ENCODE assay signal across 10 cellular contexts in the genomic region with DNA sequence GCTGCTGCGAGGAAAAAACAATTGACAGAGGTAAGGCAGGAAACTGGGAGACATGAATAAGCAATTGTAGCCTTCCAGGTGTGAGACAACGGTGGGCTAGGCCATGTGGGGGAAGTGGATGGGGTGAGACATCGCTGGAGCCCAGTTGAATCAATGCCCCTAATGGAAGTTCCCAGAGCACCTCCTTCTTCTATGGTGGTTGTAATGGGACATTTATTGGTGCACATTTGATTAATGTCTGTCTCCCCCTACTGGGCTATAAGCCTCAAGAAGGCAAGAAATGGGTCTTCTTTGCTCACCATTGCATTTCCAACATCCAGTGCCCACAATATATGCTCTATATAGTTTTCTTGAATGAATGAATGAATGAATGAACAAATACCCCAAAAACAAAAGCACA. TPM values are rescaled to one million over a fixed set of nuclear protein-coding genes. Genes with fewer than 3 reads are reported as not detected.
A peak's percentile ranks its signal among the peaks of the same experiment; 100 is the strongest.
DNase-seq lines count a peak whose midpoint lies in the region; ATAC-seq and TF ChIP-seq lines count a peak whose summit lies in the region.
"Had no signal": no experiment of that assay in that cellular context is flagged by ENCODE, and none has a peak within 500 bp of the region (broad histone marks: within the 10 kb centered on the region; RNA-seq: fewer than 3 reads in every experiment).

No MANE protein-coding gene starts in this region.

- peak; percentile 26 for DNase-seq in NCI-H69 (lab: John Stamatoyannopoulos, UW)
- no peak for DNase-seq in epithelial cell of esophagus (ENCODE audit: low read depth)
- no peak for DNase-seq in tibial nerve (ENCODE audit: low spot score in 2 of 2)
- no peak for DNase-seq in inferior parietal cortex (ENCODE audit: extremely low spot score)
- DNase-seq: retina had no signal

- peak; percentile 55 for TF ChIP-seq CTCF in 22Rv1 (IDR thresholded peaks at IDR 0.05)
- TF ChIP-seq CTCF in GM12874 (IDR thresholded peaks at IDR 0.05; ENCODE audit: insufficient read depth, low read depth, low read length), result peak; percentile 47; the same call in 1 of the 2 replicates
- peak; percentile 44 for TF ChIP-seq CTCF in epithelial cell of esophagus (IDR thresholded peaks at IDR 0.05; ENCODE audit: insufficient read depth, low read depth, low read length, missing control alignments)
- TF ChIP-seq CTCF in tibial nerve (IDR thresholded peaks at IDR 0.05), result no peak

- no peak overlapping the region for H3K4me3 ChIP-seq in epithelial cell of esophagus (ENCODE audit: low read length)
- H3K4me3 ChIP-seq in tibial nerve, result no peak overlapping the region

- 61% methylated on average over 3 of the region's 3 CpGs for WGBS in tibial nerve, 2 donors

- no peaks in the 10 kb centered on the region for H3K36me3 ChIP-seq in tibial nerve

- TF ChIP-seq EP300 in tibial nerve (IDR thresholded peaks at IDR 0.05), result no peak

- no peak overlapping the region for H3K27ac ChIP-seq in 22Rv1
- H3K27ac ChIP-seq in tibial nerve, result no peak overlapping the region

- ATAC-seq in GM18498 (IDR thresholded peaks at IDR 0.05; ENCODE audit: unreplicated experiment), result no peak
- no peak for ATAC-seq in HG03159 (IDR thresholded peaks at IDR 0.05; ENCODE audit: unreplicated experiment)

- no peak for TF ChIP-seq POLR2A in tibial nerve (IDR thresholded peaks at IDR 0.05)

- H3K27me3 ChIP-seq in tibial nerve, result peaks cover 0 to 13% of the 10 kb centered on the region in 2 donors

- H3K4me1 ChIP-seq in tibial nerve, result no peaks in the 10 kb centered on the region

- H3K9me3 ChIP-seq in tibial nerve, result no peaks in the 10 kb centered on the region

RNA-seq across cellular contexts. Expression of gene CD300E, which starts 22.7 kb away (rescaled TPM):
- total RNA-seq in tibial nerve, result 1 to 10 TPM in 1 of 4 donors, under 1 TPM in 3; under 0.01 to 1.8 (median 0.51) TPM

RNA-seq across cellular contexts. Expression of gene CD300LD, which starts 54.1 kb away (rescaled TPM):
- total RNA-seq in tibial nerve, result not detected
- total RNA-seq: urinary bladder had no signal

Comparison
In these comparisons a context has a peak if more than half of its experiments do, and no peak if none do; other contexts are left out.
1. CTCF ChIP-seq: peak in 22Rv1 (single experiment), GM12874 (single experiment) and epithelial cell of esophagus (single experiment); none in tibial nerve (0 of 5).